26 cellular contexts compared by ENCODE assay signal in genomic region chr2:2728635-2729034, GRCh38.
"Had no signal": no experiment of that assay in that cellular context is flagged by ENCODE, and none has a peak within 500 bp of the region (broad histone marks: within the 10 kb centered on the region; RNA-seq: fewer than 3 reads in every experiment).

No MANE protein-coding gene starts in this region.

- H2AFZ ChIP-seq: hepatocyte had no signal

- H3K27ac Mint-ChIP-seq: dendritic cell treated with granulocyte-macrophage colony-stimulating factor and Interleukin-4, amounts not matched to agents 40 ng/mL and 50 ng/mL, for 4 days; effector memory CD8-positive, alpha-beta T cell; endodermal cell had no signal

- H3K79me2 ChIP-seq: hepatocyte had no signal

- H3K4me3 Mint-ChIP-seq: dendritic cell treated with granulocyte-macrophage colony-stimulating factor and Interleukin-4, amounts not matched to agents 40 ng/mL and 50 ng/mL, for 4 days; effector memory CD8-positive, alpha-beta T cell; endodermal cell had no signal

- ATAC-seq: effector memory CD8-positive, alpha-beta T cell; esophagus mucosa; foreskin keratinocyte; gastrocnemius medialis; gastroesophageal sphincter; heart left ventricle; heart right ventricle had no signal

- DNase-seq: colonic mucosa; cortex of kidney; dermis blood vessel endothelial cell; effector CD4-positive, alpha-beta T cell; effector CD8-positive, alpha-beta T cell; effector memory CD4-positive, alpha-beta T cell; effector memory CD8-positive, alpha-beta T cell; endodermal cell; erythroblast; esophagus squamous epithelium; foreskin fibroblast; foreskin keratinocyte; foreskin melanocyte; gastrocnemius medialis; glutamatergic neuron; head of caudate nucleus; heart left ventricle; heart right ventricle had no signal

- H3K9me3 Mint-ChIP-seq: dendritic cell treated with granulocyte-macrophage colony-stimulating factor and Interleukin-4, amounts not matched to agents 40 ng/mL and 50 ng/mL, for 4 days; endodermal cell had no signal

- H3K4me1 ChIP-seq: colonic mucosa, esophagus muscularis mucosa, esophagus squamous epithelium, foreskin keratinocyte, gastrocnemius medialis, gastroesophageal sphincter, heart left ventricle, heart right ventricle had no signal

- H3K4me2 ChIP-seq: hepatocyte had no signal

- H3K27me3 ChIP-seq: colonic mucosa, dorsolateral prefrontal cortex, foreskin keratinocyte, gastrocnemius medialis, hepatocyte had no signal

- H3K4me3 ChIP-seq: colonic mucosa, coronary artery, dorsolateral prefrontal cortex, esophagus muscularis mucosa, esophagus squamous epithelium, gastrocnemius medialis, gastroesophageal sphincter, heart left ventricle, heart right ventricle, hepatocyte had no signal

- H3K27ac ChIP-seq: colonic mucosa, coronary artery, dorsolateral prefrontal cortex, epithelial cell of prostate, esophagus muscularis mucosa, esophagus squamous epithelium, foreskin keratinocyte, gastrocnemius medialis, gastroesophageal sphincter, heart left ventricle, heart right ventricle, hepatocyte had no signal

- H3K36me3 ChIP-seq: colonic mucosa, esophagus muscularis mucosa, esophagus squamous epithelium, gastrocnemius medialis, gastroesophageal sphincter, heart left ventricle, heart right ventricle had no signal
